Comparison of ENCODE assay signal across 1 cellular context in the genomic region with DNA sequence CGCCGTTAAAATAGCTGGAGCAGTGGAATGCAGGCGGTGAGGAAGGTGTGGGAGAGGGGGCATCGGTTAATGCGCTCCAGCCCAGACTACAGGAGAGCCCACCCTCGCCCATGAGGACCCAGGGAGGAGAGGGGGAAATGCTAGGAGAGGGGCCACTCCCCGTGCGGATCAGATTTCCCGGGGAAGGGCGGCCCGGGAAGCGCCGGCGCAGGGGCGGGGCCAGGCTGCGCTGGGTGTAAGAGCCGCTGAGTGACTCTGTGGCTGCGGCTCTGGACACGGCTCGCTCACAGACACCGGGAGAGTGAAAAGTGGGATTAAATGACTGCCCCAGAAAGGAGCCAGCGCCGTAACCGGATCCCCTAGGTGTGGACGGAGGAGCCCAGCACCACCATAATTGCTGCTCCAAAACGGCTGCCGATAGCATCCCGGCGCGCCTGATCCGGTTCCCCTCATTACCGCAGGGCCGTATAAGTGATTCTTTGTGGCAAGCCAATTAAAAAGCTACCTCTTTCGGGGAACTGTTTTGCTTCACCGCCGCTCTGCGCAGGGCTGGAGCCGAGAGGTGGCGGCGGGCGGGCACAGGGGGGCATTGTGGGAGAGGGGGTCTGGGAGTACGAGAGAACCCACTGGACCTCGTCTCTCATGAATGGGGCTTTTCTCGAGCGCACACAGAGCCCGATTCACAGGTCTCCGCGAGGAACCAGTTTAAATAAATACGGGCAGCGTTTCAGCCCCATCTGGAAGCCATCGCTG.
A peak's percentile ranks its signal among the peaks of the same experiment; 100 is the strongest.
TF ChIP-seq lines count a peak whose summit lies in the region.

No MANE protein-coding gene starts in this region.

TF ChIP-seq in HepG2, 621 proteins besides CTCF, POLR2A, EP300 and RAD21 (continued from another document):
- TF ChIP-seq PRPF4 (IDR thresholded peaks at IDR 0.05; ENCODE audit: low read depth, low read length, poor library complexity, severe bottlenecking) (no peak), RBFOX2 (IDR thresholded peaks at IDR 0.05; ENCODE audit: low read depth, low read length) (peak; percentile 66; the same call in 1 of the 2 replicates)
